In the genomic region with DNA sequence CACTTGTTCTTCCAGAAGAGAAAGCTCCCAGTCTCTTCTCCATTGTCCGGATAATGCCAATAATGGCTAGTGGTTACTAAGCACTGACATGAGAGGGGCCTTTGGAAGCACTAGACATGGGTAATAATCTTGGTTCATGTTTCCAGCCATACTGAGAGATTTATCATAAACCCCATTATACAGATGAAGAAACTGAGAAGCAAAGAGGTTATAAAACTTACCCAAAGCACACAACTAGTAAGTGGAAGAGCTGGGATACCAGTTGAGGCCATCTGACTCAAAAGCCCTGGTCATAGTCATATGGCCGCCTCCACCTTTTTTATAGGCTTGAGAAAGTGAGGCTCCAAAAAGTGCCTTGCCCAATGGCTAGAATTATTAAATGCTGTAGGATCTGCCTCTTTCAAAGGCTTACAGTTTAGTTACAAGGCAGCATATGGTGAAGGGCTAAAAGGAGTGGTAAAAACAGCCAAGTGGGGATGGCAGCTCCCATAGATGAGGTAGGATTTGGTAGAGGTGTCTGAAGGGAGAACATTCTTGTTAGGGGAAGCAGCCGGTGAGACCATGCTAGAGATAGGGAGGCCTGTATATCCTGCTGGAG, we compare ENCODE assay signal across 8 cellular contexts. TPM values are rescaled to one million over a fixed set of nuclear protein-coding genes. Genes with fewer than 3 reads are reported as not detected.
A peak's percentile ranks its signal among the peaks of the same experiment; 100 is the strongest.
DNase-seq lines count a peak whose midpoint lies in the region; ATAC-seq, FAIRE-seq and TF ChIP-seq lines count a peak whose summit lies in the region.
"Had no signal": no experiment of that assay in that cellular context is flagged by ENCODE, and none has a peak within 500 bp of the region (broad histone marks: within the 10 kb centered on the region; RNA-seq: fewer than 3 reads in every experiment).

No MANE protein-coding gene starts in this region.

- H3K9ac ChIP-seq in HUES64 (ENCODE audit: low read depth, low read length) (peak overlapping the region; percentile 84; the same call in 1 of the 2 replicates), keratinocyte (ENCODE audit: control insufficient read depth, extremely low read depth, insufficient read depth, low read length) (peak overlapping the region; percentile 83)

- no peak for DNase-seq in ascending aorta (ENCODE audit: low spot score in 2 of 2)
- no peak for DNase-seq in keratinocyte (ENCODE audit: low read depth, low spot score)
- DNase-seq in SK-N-DZ (ENCODE audit: low spot score) = no peak
- DNase-seq in NCI-H2029 (lab: John Stamatoyannopoulos, UW) = no peak
- DNase-seq: NCI-H2171 had no signal

- 93% methylated on average over 3 of the region's 3 CpGs for WGBS in HUES64

- H2AFZ ChIP-seq in keratinocyte (ENCODE audit: control insufficient read depth, low read length) = no peak overlapping the region

- H3K9me3 Mint-ChIP-seq in stimulated activated memory B cell treated with anti-CD40 and anti-IgM and Interleukin-4, amounts not matched to agents 10 μg/mL and 1 μg/mL and 100 μg/mL, for 72 hours = no peaks in the 10 kb centered on the region

- peaks cover 19% of the 10 kb centered on the region for H3K4me1 Mint-ChIP-seq in stimulated activated memory B cell treated with anti-CD40 and anti-IgM and Interleukin-4, amounts not matched to agents 10 μg/mL and 1 μg/mL and 100 μg/mL, for 72 hours

- H3K4me1 ChIP-seq in HUES64 (ENCODE audit: insufficient read depth, low read length) (no peaks in the 10 kb centered on the region), ascending aorta (peaks cover 5 to 18% of the 10 kb centered on the region in 2 donors), keratinocyte (ENCODE audit: control insufficient read depth, extremely low read depth, insufficient read depth, low read length) (peaks cover 22% of the 10 kb centered on the region)

- intact Hi-C loops in ascending aorta (cut with DNase I) = loop anchor here (1.0 to 5.0 kb wide), 2 partner anchors 73 to 86 kb away; partner anchors contain the start of gene EID3

- H3K27me3 Mint-ChIP-seq in stimulated activated memory B cell treated with anti-CD40 and anti-IgM and Interleukin-4, amounts not matched to agents 10 μg/mL and 1 μg/mL and 100 μg/mL, for 72 hours = no peaks in the 10 kb centered on the region

- peak overlapping the region; percentile 84 for H3K4me2 ChIP-seq in keratinocyte (ENCODE audit: control insufficient read depth, extremely low read depth, insufficient read depth, low read depth, low read length)

- H3K27me3 ChIP-seq in HUES64 (ENCODE audit: insufficient read depth, low read length) (peaks cover 15% of the 10 kb centered on the region), ascending aorta (no peaks in the 10 kb centered on the region), keratinocyte (ENCODE audit: control insufficient read depth, extremely low read depth, insufficient read depth, low read length) (no peaks in the 10 kb centered on the region)

- H3K4me3 ChIP-seq in HUES64 (ENCODE audit: low read length) (peak overlapping the region; percentile 76), ascending aorta (peak overlapping the region; percentile 60 to 72), keratinocyte (ENCODE audit: control insufficient read depth in 2 of 3, extremely low read depth in 1 of 3, insufficient read depth in 2 of 3, low read depth in 1 of 3, low read length in 3 of 3) (peak overlapping the region in 2 of 3 experiments; percentile 73 to 74)

- no peaks in the 10 kb centered on the region for H3K36me3 ChIP-seq in HUES64 (ENCODE audit: insufficient read depth, low read length)
- no peaks in the 10 kb centered on the region for H3K36me3 ChIP-seq in ascending aorta
- H3K36me3 ChIP-seq in keratinocyte (ENCODE audit: control insufficient read depth in 2 of 2, extremely low read depth in 1 of 2, insufficient read depth in 2 of 2, low read length in 2 of 2) = no peaks in the 10 kb centered on the region

- H3K27ac ChIP-seq in HUES64 (ENCODE audit: low read depth, low read length) (no peak overlapping the region), ascending aorta (peak overlapping the region; percentile 91 to 92), keratinocyte (ENCODE audit: control insufficient read depth, insufficient read depth, low read length) (no peak overlapping the region)

- H3K9me3 ChIP-seq in HUES64 (ENCODE audit: insufficient read depth, low read depth, low read length) (no peaks in the 10 kb centered on the region), ascending aorta (no peaks in the 10 kb centered on the region), keratinocyte (ENCODE audit: control insufficient read depth, low read depth, low read length) (no peaks in the 10 kb centered on the region)

- H3K4me3 Mint-ChIP-seq in stimulated activated memory B cell treated with anti-CD40 and anti-IgM and Interleukin-4, amounts not matched to agents 10 μg/mL and 1 μg/mL and 100 μg/mL, for 72 hours = peak overlapping the region; percentile 80

- no peaks in the 10 kb centered on the region for H4K20me1 ChIP-seq in keratinocyte (ENCODE audit: control insufficient read depth, extremely low read depth, insufficient read depth, low read length)

- no peaks in the 10 kb centered on the region for H3K36me3 Mint-ChIP-seq in stimulated activated memory B cell treated with anti-CD40 and anti-IgM and Interleukin-4, amounts not matched to agents 10 μg/mL and 1 μg/mL and 100 μg/mL, for 72 hours

- no peak for ATAC-seq in stimulated activated memory B cell treated with anti-CD40 and anti-IgM and Interleukin-4, amounts not matched to agents 10 μg/mL and 1 μg/mL and 100 μg/mL, for 72 hours
- no peak for ATAC-seq in GM21423 (IDR thresholded peaks at IDR 0.05; ENCODE audit: unreplicated experiment)

- no peaks in the 10 kb centered on the region for H3K79me2 ChIP-seq in keratinocyte (ENCODE audit: control insufficient read depth, insufficient read depth, low read length)

- TF ChIP-seq CTCF in ascending aorta (IDR thresholded peaks at IDR 0.05) (no peak), keratinocyte (optimal IDR thresholded peaks at IDR 0.05 in 1 of 3, IDR thresholded peaks at IDR 0.05 in 1 of 3, conservative IDR thresholded peaks at IDR 0.05 in 1 of 3; ENCODE audit: extremely low read depth in 1 of 3, insufficient read depth in 2 of 3, low read length in 3 of 3) (no peak)

- no peaks in the 10 kb centered on the region for H3K9me1 ChIP-seq in keratinocyte (ENCODE audit: control insufficient read depth, extremely low read depth, insufficient read depth, low read length)

- FAIRE-seq in keratinocyte (lab: Jason Lieb, UNC) = no peak

- peak overlapping the region; percentile 83 for H3K27ac Mint-ChIP-seq in stimulated activated memory B cell treated with anti-CD40 and anti-IgM and Interleukin-4, amounts not matched to agents 10 μg/mL and 1 μg/mL and 100 μg/mL, for 72 hours

- dilution Hi-C loops in keratinocyte (cut with MboI; ENCODE audit: extremely low pct_ligation_motif_present, low sequenced_read_pairs) = loop anchor here (25.0 kb wide), 1 partner anchor 96 kb away; the partner anchor contains the start of gene EID3

RNA-seq across cellular contexts. Expression of gene TXNRD1, which starts 1.0 kb away (rescaled TPM):
- polyA plus RNA-seq in HUES64 (2013, experiment 1 of 2) = 83.9 TPM
- 86.2 TPM for polyA plus RNA-seq in HUES64 (2013, experiment 2 of 2)
- total RNA-seq in ascending aorta = 67.4 TPM
- polyA plus RNA-seq in keratinocyte = 41.5 to 88.9 TPM (median 65.6 TPM) in 3 replicates
- polyA plus RNA-seq in keratinocyte (2011; ENCODE audit: low read depth) = 51.8 TPM
- polyA plus RNA-seq in keratinocyte (2011; cell fraction: cytosol; rRNA removed) = 43.8 and 91.4 TPM in 2 replicates
- 89.8 and 94.0 TPM in 2 replicates for polyA plus RNA-seq in keratinocyte (2011; cell fraction: nucleus; rRNA removed)
- polyA plus RNA-seq in keratinocyte (2012; ENCODE audit: low replicate concordance) = 45.9 and 67.9 TPM in 2 replicates
- polyA minus RNA-seq in keratinocyte = 93.1 to 182 TPM (median 118 TPM) in 3 replicates
- polyA minus RNA-seq in keratinocyte (2011; cell fraction: cytosol; rRNA and poly(A)+ RNA removed) = 34.3 TPM
- polyA minus RNA-seq in keratinocyte (2011; cell fraction: nucleus; rRNA and poly(A)+ RNA removed) = 83.6 and 130 TPM in 2 replicates
- 238 and 256 TPM in 2 replicates for polyA plus RNA-seq in SK-N-DZ (2014; cell fraction: cytosol; rRNA removed)
- polyA plus RNA-seq in SK-N-DZ (2014; cell fraction: nucleus; rRNA removed) = 89.8 and 120 TPM in 2 replicates

Comparison
In these comparisons a context has a peak if more than half of its experiments do, and no peak if none do; other contexts are left out.
1. H3K27ac ChIP-seq: peak in ascending aorta (2 of 2); none in HUES64 (single experiment) and keratinocyte (single experiment).
2. Peak in every context shown above with its lines, with median percentiles within 50 percentile points of each other: H3K4me3 ChIP-seq.